In the genomic region with DNA sequence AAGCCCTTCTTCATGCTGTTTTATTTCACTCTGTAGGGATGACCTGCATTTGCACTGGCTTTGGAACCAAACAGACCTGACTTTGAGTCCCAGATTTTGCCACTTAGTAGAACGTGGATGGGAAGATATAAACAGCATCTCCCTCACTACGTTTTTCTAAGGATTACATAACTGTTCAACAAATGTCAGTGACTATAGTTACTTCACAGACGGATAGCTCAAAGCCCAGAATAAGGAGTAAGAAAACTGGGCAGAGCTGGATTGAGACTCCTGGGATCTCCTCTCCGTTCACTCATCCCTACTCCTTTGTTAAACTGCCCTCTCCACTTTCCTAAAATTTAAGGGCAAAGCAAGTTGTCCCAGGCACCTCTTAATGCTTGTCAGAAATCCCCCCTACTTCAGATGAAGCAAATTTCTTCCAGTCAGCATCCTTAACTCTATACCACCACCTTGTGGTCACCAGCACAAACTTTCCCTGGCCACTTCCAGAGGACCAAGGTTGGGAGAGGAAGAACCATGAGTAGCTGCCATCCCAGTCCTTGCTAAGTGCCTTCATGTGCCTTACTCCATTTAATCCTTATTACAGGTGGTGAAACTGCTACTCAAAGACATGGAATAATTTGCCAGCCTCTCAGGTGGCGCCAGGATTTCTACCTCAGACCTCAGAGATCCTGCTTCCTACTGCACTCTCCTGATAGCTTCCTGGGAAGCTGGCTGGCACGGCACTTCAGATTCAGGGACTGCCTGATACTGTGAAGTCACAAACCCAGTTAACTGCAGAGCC, we compare ENCODE assay signal across 8 cellular contexts. TPM values are rescaled to one million over a fixed set of nuclear protein-coding genes. Genes with fewer than 3 reads are reported as not detected.
DNase-seq lines count a peak whose midpoint lies in the region; ATAC-seq, FAIRE-seq and TF ChIP-seq lines count a peak whose summit lies in the region.

No MANE protein-coding gene starts in this region.

- CTCF ChIA-PET in HCT116 (lab: Charles Lee): interaction anchor here (0.6 to 3.6 kb wide), 24 partner anchors 9 to 875 kb away, joined by 3 to 51 read pairs (median 4); partner anchors contain the start of genes EGR1 and KIF20A
- CTCF ChIA-PET in K562 (lab: Yijun Ruan, JAX; ENCODE audit: low intra/inter-chr PET ratio): interaction anchor here (0.7 to 5.4 kb wide), 3 partner anchors 39 to 324 kb away, joined by 3 to 57 read pairs (median 26); partner anchors contain the start of gene EGR1

- H3K4me3 ChIP-seq in HCT116 (replicated peaks in 1 of 2; ENCODE audit: low read depth in 1 of 2, low read length in 2 of 2) (no peak overlapping the region), K562 (no peak overlapping the region), retinal pigment epithelial cell (ENCODE audit: low read length) (no peak overlapping the region)

- H3K9me2 ChIP-seq in HCT116 (ENCODE audit: insufficient read depth): no peaks in the 10 kb centered on the region

- H3K4me1 ChIP-seq in HCT116 (ENCODE audit: control insufficient read depth in 1 of 2, insufficient read depth in 2 of 2, low read length in 2 of 2) (no peaks in the 10 kb centered on the region), K562 (replicated peaks in 1 of 2; ENCODE audit: control insufficient read depth in 2 of 2, insufficient read depth in 2 of 2, low read length in 2 of 2) (peaks cover 0 to 2% of the 10 kb centered on the region in 2 experiments; a peak in 1 of 5 replicates)

- H3K9me3 ChIP-seq in HCT116 (ENCODE audit: control insufficient read depth in 1 of 2, insufficient read depth in 1 of 2, low read depth in 1 of 2, low read length in 2 of 2) (no peaks in the 10 kb centered on the region), K562 (replicated peaks; ENCODE audit: control insufficient read depth, insufficient read depth, low read depth, low read length) (no peaks in the 10 kb centered on the region)

- no peak for TF ChIP-seq POLR2A in HCT116 (IDR thresholded peaks at IDR 0.05; ENCODE audit: borderline replicate concordance, extremely low read depth, insufficient read depth, insufficient read length)
- no peak for TF ChIP-seq POLR2A in K562 (conservative IDR thresholded peaks at IDR 0.05)

- no peak overlapping the region for H3K4me2 ChIP-seq in HCT116 (ENCODE audit: low read length)
- H3K4me2 ChIP-seq in K562 (ENCODE audit: insufficient read depth, low read length): no peak overlapping the region

- in situ Hi-C loops in K562 (cut with MboI): loop anchor here (5.0 kb wide), 1 partner anchor 41 kb away; no protein-coding TSS in a partner anchor

- RAD21 ChIA-PET in HCT116 (lab: Charles Lee; ENCODE audit: low non-redundant PET in 1 of 2, low total read pairs in 2 of 2, uncharacterized antibody in 2 of 2, unreplicated experiment in 2 of 2): interaction anchor here (1.2 to 1.9 kb wide), 2 partner anchors 53 kb away, joined by 4 to 7 read pairs; no protein-coding TSS in a partner anchor

- TF ChIP-seq EP300 in K562 (IDR thresholded peaks at IDR 0.05; ENCODE audit: low read length): no peak

- H3K9ac ChIP-seq in HCT116 (ENCODE audit: low read length) (no peak overlapping the region), K562 (ENCODE audit: insufficient read depth in 1 of 2, low read depth in 2 of 2, low read length in 2 of 2) (no peak overlapping the region)

- WGBS in K562 (ENCODE audit: insufficient coverage, low coverage, missing lambda C conversion rate): 25% methylated on average over 6 of the region's 6 CpGs

- peak; percentile 90 for FAIRE-seq in K562 (lab: Jason Lieb, UNC)

- H3K36me3 ChIP-seq in HCT116 (ENCODE audit: control insufficient read depth in 1 of 2, insufficient read depth in 2 of 2, low read length in 2 of 2) (peaks cover 11 to 14% of the 10 kb centered on the region in 2 experiments; a peak in 3 of 4 replicates), K562 (ENCODE audit: control insufficient read depth, insufficient read depth, low read length) (peaks cover 29% of the 10 kb centered on the region)

- H3K27ac ChIP-seq in HCT116 (ENCODE audit: low read depth, low read length) (no peak overlapping the region), K562 (ENCODE audit: extremely low read depth, low read depth, low read length) (no peak overlapping the region)

- intact Hi-C loops in HCT116 (cut with micrococcal nuclease) (loop anchor here (1.0 to 5.0 kb wide), 2 partner anchors 53 to 321 kb away; no protein-coding TSS in a partner anchor), K562 (cut with micrococcal nuclease) (loop anchor here (1.0 to 2.0 kb wide), 4 partner anchors 39 to 323 kb away; no protein-coding TSS in a partner anchor)

- ATAC-seq in HCT116 (peak; percentile 82), K562 (peak; percentile 81), GM21423 (IDR thresholded peaks at IDR 0.05; ENCODE audit: unreplicated experiment) (no peak), HG02588 (IDR thresholded peaks at IDR 0.05; ENCODE audit: unreplicated experiment) (no peak)

- DNase-seq in DMS114 treated with DMSO at 0.1 percent for 48 hours (lab: John Stamatoyannopoulos, UW; ENCODE audit: unreplicated experiment) (peak; percentile 84), HCT116 (ENCODE audit: low read depth, low spot score) (peak; percentile 34), NCI-H748 (lab: John Stamatoyannopoulos, UW; ENCODE audit: unreplicated experiment) (peak; percentile 68), K562 (ENCODE audit: extremely low read depth in 1 of 4, low spot score in 3 of 4) (peak; percentile 74 to 80 (median 77)), hepatic stellate cell (ENCODE audit: low spot score) (peak; percentile 78), retinal pigment epithelial cell (ENCODE audit: low read depth) (peak; percentile 16)

- POLR2A ChIA-PET in HCT116 (lab: Charles Lee) (interaction anchor here (1.3 to 3.0 kb wide), 5 partner anchors 34 to 166 kb away, joined by 3 to 16 read pairs (median 4); partner anchors contain the start of genes EGR1, ETF1 and FAM53C), K562 (lab: Yijun Ruan, JAX) (interaction anchor here (0.6 to 5.2 kb wide), 23 partner anchors 8 to 151 kb away, joined by 3 to 46 read pairs (median 6); partner anchors contain the start of genes EGR1, ETF1 and KDM3B)

- TF ChIP-seq RAD21 in HCT116 (IDR thresholded peaks at IDR 0.05; ENCODE audit: low read depth) (peak; percentile 89), K562 (CRISPR knock-in tag; conservative IDR thresholded peaks at IDR 0.05 in 1 of 2, IDR thresholded peaks at IDR 0.05 in 1 of 2) (peak; percentile 98)

- TF ChIP-seq CTCF in HCT116 (IDR thresholded peaks at IDR 0.05 in 2 of 3, conservative IDR thresholded peaks at IDR 0.05 in 1 of 3; ENCODE audit: borderline replicate concordance in 1 of 3, insufficient read depth in 1 of 3, low read depth in 2 of 3, low read length in 2 of 3): peak; percentile 72 to 78 (median 76)
- TF ChIP-seq CTCF in K562 (IDR thresholded peaks at IDR 0.05 in 2 of 3, conservative IDR thresholded peaks at IDR 0.05 in 1 of 3; ENCODE audit: insufficient read depth in 2 of 3, low read depth in 1 of 3, low read length in 3 of 3): peak; percentile 86 to 89 (median 88)
- peak; percentile 83 for TF ChIP-seq CTCF in retinal pigment epithelial cell (conservative IDR thresholded peaks at IDR 0.05; ENCODE audit: low read depth, low read length)

- H3K79me2 ChIP-seq in HCT116 (ENCODE audit: insufficient read depth, low read length): no peaks in the 10 kb centered on the region; the same call in 1 of the 2 replicates
- no peaks in the 10 kb centered on the region for H3K79me2 ChIP-seq in K562 (ENCODE audit: control insufficient read depth, insufficient read depth, low read length)

- H2AFZ ChIP-seq in HCT116 (ENCODE audit: low read depth, low read length, poor library complexity, severe bottlenecking) (no peak overlapping the region), K562 (ENCODE audit: low read depth, low read length) (no peak overlapping the region)

- no peaks in the 10 kb centered on the region for H4K20me1 ChIP-seq in HCT116 (ENCODE audit: insufficient read depth)
- no peaks in the 10 kb centered on the region; the same call in 1 of the 2 replicates for H4K20me1 ChIP-seq in K562 (replicated peaks; ENCODE audit: control insufficient read depth, insufficient read depth, low read length)

- H3K9me1 ChIP-seq in K562 (ENCODE audit: control insufficient read depth, insufficient read depth, low read length): no peaks in the 10 kb centered on the region

- no peaks in the 10 kb centered on the region for H3K27me3 ChIP-seq in HCT116 (ENCODE audit: insufficient read depth, low read length)
- no peaks in the 10 kb centered on the region for H3K27me3 ChIP-seq in K562 (ENCODE audit: control insufficient read depth in 2 of 2, insufficient read depth in 2 of 2, low read length in 2 of 2)

- BruUV-seq in HCT116 (replicated peaks; lab: Mats Ljungman, UMichigan): no TSS peak
- no TSS peak for BruUV-seq in K562 (replicated peaks; lab: Mats Ljungman, UMichigan)

RNA-seq across cellular contexts. Expression of gene EGR1, which starts 38.4 kb away (rescaled TPM):
- total RNA-seq in HCT116 (2021; ENCODE audit: unreplicated experiment): 173 TPM
- 403 and 469 TPM in 2 replicates for polyA plus RNA-seq in HCT116 (2012)
- 105 and 112 TPM in 2 replicates for total RNA-seq in K562 (2011; cell fraction: chromatin; rRNA removed; ENCODE audit: low replicate concordance)
- 51.7 and 57.5 TPM in 2 replicates for total RNA-seq in K562 (2011; cell fraction: nucleolus; rRNA removed)
- total RNA-seq in K562 (2011; cell fraction: nucleoplasm; rRNA removed): 70.1 and 77.6 TPM in 2 replicates
- 10.1 and 32.7 TPM in 2 replicates for total RNA-seq in K562 (2014; rRNA removed)
- 12.0 and 19.7 TPM in 2 replicates for total RNA-seq in K562 (2014; rRNA removed; fragmentation: Illumina TruSeq; extraction: Trizol)
- 1.3 and 1.7 TPM in 2 replicates for total RNA-seq in K562 (2015; rRNA removed; fragmentation: Illumina TruSeq; extraction: Trizol)
- total RNA-seq in K562 (2021): 77.0 and 135 TPM in 2 replicates
- polyA plus RNA-seq in K562 (2011; rRNA removed): 9.0 and 12.2 TPM in 2 replicates
- polyA plus RNA-seq in K562 (2011; cell fraction: cytosol; rRNA removed): 10.0 and 22.8 TPM in 2 replicates
- polyA plus RNA-seq in K562 (2011; cell fraction: nucleus; rRNA removed): 25.0 and 99.0 TPM in 2 replicates
- 195 and 197 TPM in 2 replicates for polyA plus RNA-seq in K562 (2012)
- 78.6 and 132 TPM in 2 replicates for polyA plus RNA-seq in K562 (2014; fragmentation: Illumina TruSeq; extraction: Trizol)
- 10 to 100 TPM; 21.5 to 43.6 TPM for polyA plus RNA-seq in K562 (2014; fragmentation: Nextera tagmentation; extraction: Ambion mirVana)
- 54.7 and 102 TPM in 2 replicates for polyA plus RNA-seq in K562 (2014; rRNA removed)
- polyA minus RNA-seq in K562 (2011; rRNA and poly(A)+ RNA removed): 8.4 and 15.0 TPM in 2 replicates
- polyA minus RNA-seq in K562 (2011; cell fraction: cytosol; rRNA and poly(A)+ RNA removed): 36.2 and 53.5 TPM in 2 replicates
- 13.7 and 30.8 TPM in 2 replicates for polyA minus RNA-seq in K562 (2011; cell fraction: nucleus; rRNA and poly(A)+ RNA removed)

RNA-seq across cellular contexts. Expression of gene ETF1, which starts 39.4 kb away (rescaled TPM):
- total RNA-seq in HCT116 (2021; ENCODE audit: unreplicated experiment) (178 TPM), K562 (2014; rRNA removed) (149 and 157 TPM in 2 replicates), K562 (2014; rRNA removed; fragmentation: Illumina TruSeq; extraction: Trizol) (190 and 225 TPM in 2 replicates), K562 (2015; rRNA removed; fragmentation: Illumina TruSeq; extraction: Trizol) (146 and 159 TPM in 2 replicates), K562 (2021) (189 and 209 TPM in 2 replicates)
- polyA plus RNA-seq in HCT116 (2012): 64.7 and 84.1 TPM in 2 replicates
- total RNA-seq in K562 (2011; cell fraction: chromatin; rRNA removed; ENCODE audit: low replicate concordance): 43.7 and 83.9 TPM in 2 replicates
- 26.2 and 27.1 TPM in 2 replicates for total RNA-seq in K562 (2011; cell fraction: nucleolus; rRNA removed)
- total RNA-seq in K562 (2011; cell fraction: nucleoplasm; rRNA removed): 53.3 and 65.5 TPM in 2 replicates
- polyA plus RNA-seq in K562 (2011; rRNA removed) (113 and 179 TPM in 2 replicates), K562 (2014; fragmentation: Illumina TruSeq; extraction: Trizol) (162 and 198 TPM in 2 replicates), K562 (2014; fragmentation: Nextera tagmentation; extraction: Ambion mirVana) (10 to 100 TPM; 53.7 to 57.3 TPM), K562 (2014; rRNA removed) (137 and 164 TPM in 2 replicates)
- polyA plus RNA-seq in K562 (2011; cell fraction: cytosol; rRNA removed): 43.2 and 61.7 TPM in 2 replicates
- polyA plus RNA-seq in K562 (2011; cell fraction: nucleus; rRNA removed): 33.0 and 41.2 TPM in 2 replicates
- 93.8 and 122 TPM in 2 replicates for polyA plus RNA-seq in K562 (2012)
- 249 and 254 TPM in 2 replicates for polyA minus RNA-seq in K562 (2011; rRNA and poly(A)+ RNA removed)
- polyA minus RNA-seq in K562 (2011; cell fraction: cytosol; rRNA and poly(A)+ RNA removed): 67.7 and 94.2 TPM in 2 replicates
- 25.3 and 40.0 TPM in 2 replicates for polyA minus RNA-seq in K562 (2011; cell fraction: nucleus; rRNA and poly(A)+ RNA removed)

Comparison
In these comparisons a context has a peak if more than half of its experiments do, and no peak if none do; other contexts are left out.
1. DNase-seq: peak in every context shown above with its lines; median percentile 84 in DMS114 treated with DMSO at 0.1 percent for 48 hours; 78 in hepatic stellate cell; 77 in K562; 68 in NCI-H748; 34 in HCT116; 16 in retinal pigment epithelial cell.
2. ATAC-seq: peak in HCT116 (single experiment) and K562 (single experiment); none in GM21423 (single experiment) and HG02588 (single experiment).
3. Peak in every context shown above with its lines, with median percentiles within 50 percentile points of each other: CTCF ChIP-seq.